8 cellular contexts compared by ENCODE assay signal in genomic region chr19:47607564-47608073, GRCh38. TPM values are rescaled to one million over a fixed set of nuclear protein-coding genes. Genes with fewer than 3 reads are reported as not detected.
DNase-seq lines count a peak whose midpoint lies in the region; ATAC-seq and TF ChIP-seq lines count a peak whose summit lies in the region.

No MANE protein-coding gene starts in this region.

- H3K79me2 ChIP-seq in OCI-LY3 (ENCODE audit: low read length): peaks cover 45% of the 10 kb centered on the region

- H3K27me3 ChIP-seq in OCI-LY3 (ENCODE audit: low read depth, low read length) (no peaks in the 10 kb centered on the region), neutrophil (peaks cover 32% of the 10 kb centered on the region)

- peak overlapping the region; percentile 86 for H3K4me2 ChIP-seq in OCI-LY3 (ENCODE audit: low read length)

- peaks cover 3 to 6% of the 10 kb centered on the region in 2 donors for H3K36me3 Mint-ChIP-seq in CD14-positive monocyte
- H3K36me3 Mint-ChIP-seq in endothelial cell (ENCODE audit: low read depth, unreplicated experiment): peaks cover 3% of the 10 kb centered on the region

- H3K36me3 ChIP-seq in OCI-LY3 (replicated peaks; ENCODE audit: low read depth, low read length): peaks cover 3% of the 10 kb centered on the region
- no peaks in the 10 kb centered on the region for H3K36me3 ChIP-seq in neutrophil

- H3K9me3 ChIP-seq in OCI-LY3 (ENCODE audit: insufficient read depth, low read length) (no peaks in the 10 kb centered on the region), neutrophil (no peaks in the 10 kb centered on the region)

- ATAC-seq in GM19324 (IDR thresholded peaks at IDR 0.05; ENCODE audit: low FRiP score, unreplicated experiment): no peak

- H3K27ac ChIP-seq in OCI-LY3 (ENCODE audit: low read length) (peak overlapping the region; percentile 76), neutrophil (peak overlapping the region; percentile 89)

- H3K4me1 ChIP-seq in OCI-LY3 (ENCODE audit: low read length) (peaks cover 12% of the 10 kb centered on the region), neutrophil (ENCODE audit: control insufficient read depth in 1 of 2, insufficient read depth in 1 of 2, low read depth in 1 of 2, low read length in 1 of 2) (peaks cover 32 to 35% of the 10 kb centered on the region in 2 experiments)

- H3K4me3 ChIP-seq in OCI-LY3 (ENCODE audit: low read length) (peak overlapping the region; percentile 89), neutrophil (ENCODE audit: low read depth in 1 of 2, low read length in 1 of 2) (peak overlapping the region; percentile 94 to 96)

- H2AFZ ChIP-seq in OCI-LY3 (ENCODE audit: low read depth, low read length): no peak overlapping the region; the same call in 1 of the 2 replicates

- H3K4me1 Mint-ChIP-seq in CD14-positive monocyte (peaks cover 36% of the 10 kb centered on the region), endothelial cell (ENCODE audit: unreplicated experiment) (peaks cover 21% of the 10 kb centered on the region)

- H3K27me3 Mint-ChIP-seq in CD14-positive monocyte (ENCODE audit: low read depth in 3 of 3) (peaks cover 0 to 18% (median 14%) of the 10 kb centered on the region in 3 donors), endothelial cell (ENCODE audit: unreplicated experiment) (peaks cover 12% of the 10 kb centered on the region)

- TF ChIP-seq CTCF in CD14-positive monocyte (IDR thresholded peaks at IDR 0.05): no peak
- TF ChIP-seq CTCF in OCI-LY3 (IDR thresholded peaks at IDR 0.05; ENCODE audit: low read depth, low read length): no peak
- TF ChIP-seq CTCF in endothelial cell (IDR thresholded peaks at IDR 0.05; ENCODE audit: unreplicated experiment): no peak
- TF ChIP-seq CTCF in neutrophil (IDR thresholded peaks at IDR 0.05): no peak

- intact Hi-C loops in CD14-positive monocyte (cut with micrococcal nuclease): loop anchor here (1.0 to 5.0 kb wide), 2 partner anchors 7 to 55 kb away; no protein-coding TSS in a partner anchor

- H3K4me3 Mint-ChIP-seq in CD14-positive monocyte (peak overlapping the region; percentile 74 to 85), endothelial cell (ENCODE audit: unreplicated experiment) (peak overlapping the region; percentile 95)

- no peak for DNase-seq in CD14-positive monocyte (ENCODE audit: low spot score)
- DNase-seq in endothelial cell (ENCODE audit: low spot score): no peak
- no peak for DNase-seq in NCI-H2227 treated with DMSO at 0.1 percent for 48 hours (lab: John Stamatoyannopoulos, UW)
- no peak for DNase-seq in HuH-7 (ENCODE audit: low spot score)
- no peak for DNase-seq in NCI-H526 (lab: John Stamatoyannopoulos, UW)

- peaks cover 23% of the 10 kb centered on the region for H4K20me1 ChIP-seq in OCI-LY3 (ENCODE audit: insufficient read depth, low read length)

- H3K9me3 Mint-ChIP-seq in CD14-positive monocyte (peaks cover 0 to 2% (median 0%) of the 10 kb centered on the region in 7 donors), endothelial cell (ENCODE audit: unreplicated experiment) (no peaks in the 10 kb centered on the region)

- H3K9ac ChIP-seq in OCI-LY3 (ENCODE audit: low read length): peak overlapping the region; percentile 87

- H3K27ac Mint-ChIP-seq in CD14-positive monocyte: peak overlapping the region in 6 of 7 donors; percentile 73 to 91 (median 78)
- H3K27ac Mint-ChIP-seq in endothelial cell (ENCODE audit: unreplicated experiment): peak overlapping the region; percentile 91

RNA-seq across cellular contexts. Expression of gene BICRA, which starts 1.3 kb away (rescaled TPM):
- under 1 TPM in 1 of 2 donors, not detected in 1; 0.08 TPM for polyA plus RNA-seq in CD14-positive monocyte
- total RNA-seq in endothelial cell (ENCODE audit: unreplicated experiment): 24.1 TPM

RNA-seq across cellular contexts. Expression of gene ZNF541, which starts 34.7 kb away (rescaled TPM):
- not detected for polyA plus RNA-seq in CD14-positive monocyte
- not detected for total RNA-seq in endothelial cell (ENCODE audit: unreplicated experiment)
